ENCODE assay signal across 8 cellular contexts in genomic region chr1:220487297-220487820, GRCh38. TPM values are rescaled to one million over a fixed set of nuclear protein-coding genes. Genes with fewer than 3 reads are reported as not detected.
A peak's percentile ranks its signal among the peaks of the same experiment; 100 is the strongest.
DNase-seq lines count a peak whose midpoint lies in the region; ATAC-seq and TF ChIP-seq lines count a peak whose summit lies in the region.

No MANE protein-coding gene starts in this region.

- no TSS peak for BruUV-seq in A673 (replicated peaks; lab: Mats Ljungman, UMichigan)

- ATAC-seq in HG03520 (IDR thresholded peaks at IDR 0.05; ENCODE audit: unreplicated experiment) (peak; percentile 56), HG03025 (IDR thresholded peaks at IDR 0.05; ENCODE audit: low FRiP score, unreplicated experiment) (no peak), GM18502 (IDR thresholded peaks at IDR 0.05; ENCODE audit: poor library complexity, unreplicated experiment) (no peak), GM18867 (IDR thresholded peaks at IDR 0.05; ENCODE audit: unreplicated experiment) (no peak)

- intact Hi-C loops in A673 (cut with micrococcal nuclease; ENCODE audit: unreplicated experiment) = no loop called here

- H3K4me1 ChIP-seq in A673 (ENCODE audit: insufficient read depth, low read length, poor library complexity, severe bottlenecking) (no peaks in the 10 kb centered on the region), hepatocyte (ENCODE audit: insufficient read depth) (peaks cover 10% of the 10 kb centered on the region)

- TF ChIP-seq CTCF in A673 (conservative IDR thresholded peaks at IDR 0.05; ENCODE audit: low read depth, low read length) (no peak), hepatocyte (IDR thresholded peaks at IDR 0.05; ENCODE audit: poor library complexity) (no peak)

- DNase-seq in A673 (ENCODE audit: low spot score) (peak; percentile 32), SIG-M5 treated with dmso at 0.1 percent for 504 hours (lab: John Stamatoyannopoulos, UW; ENCODE audit: unreplicated experiment) (peak; percentile 34), hepatocyte (ENCODE audit: low spot score) (peak; percentile 83)
- DNase-seq in activated CD4-positive, CD25-positive, alpha-beta regulatory T cell (lab: John Stamatoyannopoulos, UW) = no peak

- H3K36me3 ChIP-seq in A673 (ENCODE audit: insufficient read depth, low read length, poor library complexity, severe bottlenecking) (no peaks in the 10 kb centered on the region), hepatocyte (replicated peaks; ENCODE audit: insufficient read depth, low read depth) (no peaks in the 10 kb centered on the region)

- peak overlapping the region; percentile 30 for H3K4me2 ChIP-seq in hepatocyte

- CTCF ChIA-PET in A673 (lab: Charles Lee) = no interaction called here

- H3K27me3 ChIP-seq in A673 (replicated peaks; ENCODE audit: insufficient read depth, low read depth, low read length, poor library complexity) (no peaks in the 10 kb centered on the region), hepatocyte (no peaks in the 10 kb centered on the region)

- H3K27ac ChIP-seq in A673 (ENCODE audit: low read depth, low read length, poor library complexity, severe bottlenecking) = no peak overlapping the region
- peak overlapping the region; percentile 95 for H3K27ac ChIP-seq in hepatocyte

- H3K9me2 ChIP-seq in hepatocyte (replicated peaks; ENCODE audit: insufficient read depth) = no peaks in the 10 kb centered on the region

- H3K9me3 ChIP-seq in A673 (ENCODE audit: low read depth, low read length, poor library complexity, severe bottlenecking) (no peaks in the 10 kb centered on the region), hepatocyte (ENCODE audit: low read depth) (no peaks in the 10 kb centered on the region)

- no peaks in the 10 kb centered on the region for H4K20me1 ChIP-seq in hepatocyte (ENCODE audit: insufficient read depth, poor library complexity, severe bottlenecking)

- WGBS in hepatocyte (ENCODE audit: low lambda C conversion rate, missing lambda C conversion rate) = 65% methylated on average over 5 of the region's 5 CpGs

- peak overlapping the region; percentile 34 for H2AFZ ChIP-seq in hepatocyte

- no peak overlapping the region for H3K4me3 ChIP-seq in A673 (ENCODE audit: low read depth, low read length, poor library complexity, severe bottlenecking)
- H3K4me3 ChIP-seq in hepatocyte = no peak overlapping the region

- POLR2A ChIA-PET in A673 (lab: Charles Lee; ENCODE audit: low non-redundant PET) = no interaction called here

- no peaks in the 10 kb centered on the region for H3K79me2 ChIP-seq in hepatocyte

RNA-seq across cellular contexts. Expression of gene MARK1, which starts 40.6 kb away (rescaled TPM):
- total RNA-seq in A673 (2021) (5.1 and 6.9 TPM in 2 replicates), hepatocyte (5.7 and 7.1 TPM in 2 replicates)
- 1.9 and 4.5 TPM in 2 replicates for polyA plus RNA-seq in hepatocyte

Comparison
In these comparisons a context has a peak if more than half of its experiments do, and no peak if none do; other contexts are left out.
1. DNase-seq: peak in A673 (single experiment), SIG-M5 treated with dmso at 0.1 percent for 504 hours (single experiment) and hepatocyte (single experiment); none in activated CD4-positive, CD25-positive, alpha-beta regulatory T cell (0 of 4).